ENCODE assay signal across 3 cellular contexts in genomic region chr10:34476607-34477006, GRCh38.
TF ChIP-seq lines count a peak whose summit lies in the region.

No MANE protein-coding gene starts in this region.

TF ChIP-seq in SK-N-SH, 30 proteins besides CTCF, POLR2A, EP300 and RAD21 (continued from another document and continues in another):
- TF ChIP-seq ZBTB33 (IDR thresholded peaks at IDR 0.05; ENCODE audit: borderline replicate concordance, low read depth), result no peak
- no peak for TF ChIP-seq MAX (IDR thresholded peaks at IDR 0.05; ENCODE audit: low read depth)
- no peak for TF ChIP-seq GABPA (IDR thresholded peaks at IDR 0.05; ENCODE audit: low read depth)
- TF ChIP-seq RCOR1 (IDR thresholded peaks at IDR 0.05; ENCODE audit: low read length), result no peak
- no peak for TF ChIP-seq FOXJ3 (CRISPR knock-in tag; IDR thresholded peaks at IDR 0.05)
- no peak for TF ChIP-seq NFIC (IDR thresholded peaks at IDR 0.05; ENCODE audit: borderline replicate concordance)
- TF ChIP-seq TAF1 (IDR thresholded peaks at IDR 0.05; ENCODE audit: borderline replicate concordance, low read depth, low read length), result no peak
- no peak for TF ChIP-seq REST (IDR thresholded peaks at IDR 0.05; ENCODE audit: low read depth, low read length)
- TF ChIP-seq CHD2 (IDR thresholded peaks at IDR 0.05; ENCODE audit: low read length, partially characterized antibody), result no peak
- TF ChIP-seq USF1 (IDR thresholded peaks at IDR 0.05; ENCODE audit: borderline replicate concordance, low read depth), result no peak
- no peak for TF ChIP-seq NRF1 (IDR thresholded peaks at IDR 0.05; ENCODE audit: low read depth, low read length)
- TF ChIP-seq JUND (IDR thresholded peaks at IDR 0.05), result no peak
- TF ChIP-seq TCF12 (IDR thresholded peaks at IDR 0.05), result no peak
- no peak for TF ChIP-seq RFX5 (IDR thresholded peaks at IDR 0.05; ENCODE audit: low read length)

TF ChIP-seq in SK-N-SH treated with all-trans-retinoic acid at 6 μM for 48 hours, 23 proteins besides CTCF, POLR2A, EP300 and RAD21 (continued from another document):
- TF ChIP-seq CREB5 (CRISPR knock-in tag; IDR thresholded peaks at IDR 0.05; ENCODE audit: low read depth), result no peak
- no peak for TF ChIP-seq ZNF565 (CRISPR knock-in tag; conservative IDR thresholded peaks at IDR 0.05; ENCODE audit: low read depth)
- no peak for TF ChIP-seq TCF4 (CRISPR knock-in tag; IDR thresholded peaks at IDR 0.05; ENCODE audit: borderline replicate concordance)
- TF ChIP-seq ZC3H10 (CRISPR knock-in tag; IDR thresholded peaks at IDR 0.05), result no peak
- TF ChIP-seq ZFP30 (CRISPR knock-in tag; IDR thresholded peaks at IDR 0.05), result no peak
- TF ChIP-seq CSRNP3 (CRISPR knock-in tag; IDR thresholded peaks at IDR 0.05), result no peak
- TF ChIP-seq TSHZ2 (CRISPR knock-in tag; IDR thresholded peaks at IDR 0.05), result no peak
- no peak for TF ChIP-seq ISL1 (CRISPR knock-in tag; IDR thresholded peaks at IDR 0.05)
- TF ChIP-seq ARNTL (CRISPR knock-in tag; IDR thresholded peaks at IDR 0.05; ENCODE audit: borderline replicate concordance, low read depth), result no peak
- TF ChIP-seq OSR1 (CRISPR knock-in tag; IDR thresholded peaks at IDR 0.05), result no peak

TF ChIP-seq in GM23338, 12 proteins besides CTCF, POLR2A, EP300 and RAD21 (continued from another document):
- TF ChIP-seq REST (IDR thresholded peaks at IDR 0.05; ENCODE audit: unreplicated experiment) (no peak), ZNF462 (CRISPR knock-in tag; IDR thresholded peaks at IDR 0.05) (no peak)
